Comparison of ENCODE assay signal across 10 cellular contexts in genomic region chr5:73312146-73312871, GRCh38.
DNase-seq lines count a peak whose midpoint lies in the region; ATAC-seq and TF ChIP-seq lines count a peak whose summit lies in the region.
"Had no signal": no experiment of that assay in that cellular context is flagged by ENCODE, and none has a peak within 500 bp of the region (broad histone marks: within the 10 kb centered on the region; RNA-seq: fewer than 3 reads in every experiment).

No MANE protein-coding gene starts in this region.

- peak; percentile 97 for DNase-seq in AG04449 (ENCODE audit: low read depth, low spot score)
- DNase-seq in HCT116 (ENCODE audit: low read depth, low spot score), result no peak
- DNase-seq in WERI-Rb-1, result peak; percentile 18
- DNase-seq in immature natural killer cell, result peak in 2 of 3 donors; percentile 3 to 10
- no peak for DNase-seq in NCI-H2196 (lab: John Stamatoyannopoulos, UW; ENCODE audit: unreplicated experiment)
- no peak for DNase-seq in NCI-H146 treated with DMSO at 0.1 percent for 48 hours (lab: John Stamatoyannopoulos, UW; ENCODE audit: unreplicated experiment)
- DNase-seq in SHP77 (lab: John Stamatoyannopoulos, UW), result no peak
- DNase-seq: NCI-H446 treated with DMSO at 0.1 percent for 48 hours; stimulated activated CD4-positive, alpha-beta T cell treated with anti-CD3 and anti-CD28 coated beads, Interleukin-4, amount 100 ng/mL, for 1 hour had no signal

- H3K9me3 ChIP-seq in HCT116 (ENCODE audit: control insufficient read depth in 1 of 2, insufficient read depth in 1 of 2, low read depth in 1 of 2, low read length in 2 of 2) (no peaks in the 10 kb centered on the region), WERI-Rb-1 (ENCODE audit: severe bottlenecking) (no peaks in the 10 kb centered on the region)

- H3K27me3 ChIP-seq in HCT116 (ENCODE audit: insufficient read depth, low read length) (no peaks in the 10 kb centered on the region), WERI-Rb-1 (ENCODE audit: insufficient read depth, low read depth, severe bottlenecking) (no peaks in the 10 kb centered on the region)

- TF ChIP-seq RAD21 in HCT116 (IDR thresholded peaks at IDR 0.05; ENCODE audit: low read depth), result peak; percentile 18; the same call in 1 of the 2 replicates

- H3K4me3 ChIP-seq in AG04449 (ENCODE audit: low read depth, low read length), result no peak overlapping the region
- no peak overlapping the region for H3K4me3 ChIP-seq in HCT116 (replicated peaks in 1 of 2; ENCODE audit: low read depth in 1 of 2, low read length in 2 of 2)
- no peak overlapping the region for H3K4me3 ChIP-seq in WERI-Rb-1 (ENCODE audit: low read depth, low read length)

- peak; percentile 77 for TF ChIP-seq CTCF in AG04449 (IDR thresholded peaks at IDR 0.05; ENCODE audit: insufficient read depth, low read length, missing control alignments)
- TF ChIP-seq CTCF in HCT116 (IDR thresholded peaks at IDR 0.05 in 2 of 3, conservative IDR thresholded peaks at IDR 0.05 in 1 of 3; ENCODE audit: borderline replicate concordance in 1 of 3, insufficient read depth in 1 of 3, low read depth in 2 of 3, low read length in 2 of 3), result peak in 1 of 3 experiments; percentile 37; a peak in 1 of 6 replicates
- no peak for TF ChIP-seq CTCF in WERI-Rb-1 (IDR thresholded peaks at IDR 0.05; ENCODE audit: low read depth, low read length)

- ATAC-seq in HCT116 (peak; percentile 49), GM21723 (IDR thresholded peaks at IDR 0.05; ENCODE audit: unreplicated experiment) (no peak)

- H4K20me1 ChIP-seq in HCT116 (ENCODE audit: insufficient read depth), result no peaks in the 10 kb centered on the region

- no peak overlapping the region for H3K4me2 ChIP-seq in HCT116 (ENCODE audit: low read length)

- H3K9me2 ChIP-seq in HCT116 (ENCODE audit: insufficient read depth), result 0 out of 2 replicates have a peak, but pooled peaks cover 4% of the 10 kb centered on the region

- no peak overlapping the region for H3K9ac ChIP-seq in HCT116 (ENCODE audit: low read length)

- TF ChIP-seq POLR2A in HCT116 (IDR thresholded peaks at IDR 0.05; ENCODE audit: borderline replicate concordance, extremely low read depth, insufficient read depth, insufficient read length), result no peak

- intact Hi-C loops in HCT116 (cut with micrococcal nuclease), result no loop called here

- H3K4me3 Mint-ChIP-seq in immature natural killer cell, result no peak overlapping the region

- H3K4me1 Mint-ChIP-seq in immature natural killer cell, result peaks cover 0 to 1% of the 10 kb centered on the region in 2 donors

- no peak overlapping the region for H3K27ac Mint-ChIP-seq in immature natural killer cell

- no peak overlapping the region for H3K27ac ChIP-seq in HCT116 (ENCODE audit: low read depth, low read length)
- no peak overlapping the region for H3K27ac ChIP-seq in WERI-Rb-1

- H3K4me1 ChIP-seq in HCT116 (ENCODE audit: control insufficient read depth in 1 of 2, insufficient read depth in 2 of 2, low read length in 2 of 2), result peaks cover 0 to 26% of the 10 kb centered on the region in 2 experiments; a peak in 2 of 4 replicates

- CTCF ChIA-PET in AG04449 (lab: Yijun Ruan, JAX), result interaction anchor here (0.5 to 9.5 kb wide), 19 partner anchors 9 to 229 kb away, joined by 3 to 72 read pairs (median 6); partner anchors contain the start of gene FOXD1
- CTCF ChIA-PET in HCT116 (lab: Charles Lee), result interaction anchor here (1.6 kb wide), 1 partner anchor 139 kb away, joined by 4 read pairs; no protein-coding TSS in a partner anchor

- H3K9me3 Mint-ChIP-seq in immature natural killer cell, result peaks cover 0 to 17% (median 0%) of the 10 kb centered on the region in 6 donors

- RAD21 ChIA-PET in HCT116 (lab: Charles Lee; ENCODE audit: low non-redundant PET in 1 of 2, low total read pairs in 2 of 2, uncharacterized antibody in 2 of 2, unreplicated experiment in 2 of 2), result no interaction called here

- POLR2A ChIA-PET in AG04449 (lab: Yijun Ruan, JAX), result interaction anchor here (0.6 to 3.5 kb wide), 15 partner anchors 10 to 197 kb away, joined by 3 to 59 read pairs (median 4); partner anchors contain the start of gene FOXD1
- POLR2A ChIA-PET in HCT116 (lab: Charles Lee), result no interaction called here

- H3K36me3 ChIP-seq in HCT116 (ENCODE audit: control insufficient read depth in 1 of 2, insufficient read depth in 2 of 2, low read length in 2 of 2) (no peaks in the 10 kb centered on the region), WERI-Rb-1 (no peaks in the 10 kb centered on the region)

- no TSS peak for BruUV-seq in HCT116 (replicated peaks; lab: Mats Ljungman, UMichigan)

- H3K79me2 ChIP-seq in HCT116 (ENCODE audit: insufficient read depth, low read length), result no peaks in the 10 kb centered on the region

- no peaks in the 10 kb centered on the region for H3K36me3 Mint-ChIP-seq in immature natural killer cell

- H2AFZ ChIP-seq in HCT116 (ENCODE audit: low read depth, low read length, poor library complexity, severe bottlenecking), result peak overlapping the region; percentile 26

- peaks cover 15 to 41% (median 16%) of the 10 kb centered on the region in 3 donors for H3K27me3 Mint-ChIP-seq in immature natural killer cell (ENCODE audit: low read depth in 3 of 3)

TF ChIP-seq in HCT116, 20 proteins besides CTCF, POLR2A, EP300 and RAD21:
- TF ChIP-seq ZNF274 (IDR thresholded peaks at IDR 0.05; ENCODE audit: low read depth, low read length) (no peak), ZFX (IDR thresholded peaks at IDR 0.05) (no peak), EZH2 (IDR thresholded peaks at IDR 0.05) (no peak), ATF3 (IDR thresholded peaks at IDR 0.05) (no peak), SP1 (IDR thresholded peaks at IDR 0.05; ENCODE audit: low read depth) (no peak)

Comparison
In these comparisons a context has a peak if more than half of its experiments do, and no peak if none do; other contexts are left out.
1. DNase-seq: peak in AG04449 (single experiment), WERI-Rb-1 (single experiment) and immature natural killer cell (2 of 3); none in HCT116 (single experiment), NCI-H2196 (single experiment), NCI-H146 treated with DMSO at 0.1 percent for 48 hours (single experiment) and SHP77 (0 of 2).